In genomic region chr19:40392894-40393517, GRCh38 we compare ENCODE assay signal across 8 cellular contexts. TPM values are rescaled to one million over a fixed set of nuclear protein-coding genes. Genes with fewer than 3 reads are reported as not detected.
DNase-seq lines count a peak whose midpoint lies in the region; ATAC-seq lines count a peak whose summit lies in the region.
"Had no signal": no experiment of that assay in that cellular context is flagged by ENCODE, and none has a peak within 500 bp of the region (broad histone marks: within the 10 kb centered on the region; RNA-seq: fewer than 3 reads in every experiment).

No MANE protein-coding gene starts in this region.

- peak; percentile 59 for ATAC-seq in left lobe of liver
- no peak for ATAC-seq in HG02970 (IDR thresholded peaks at IDR 0.05; ENCODE audit: low FRiP score, unreplicated experiment)
- ATAC-seq in GM18511 (IDR thresholded peaks at IDR 0.05; ENCODE audit: unreplicated experiment): no peak

- DNase-seq in Daoy (ENCODE audit: low read depth): peak; percentile 23
- peak; percentile 27 for DNase-seq in RPMI7951 (ENCODE audit: low read depth)
- no peak for DNase-seq in left lobe of liver (ENCODE audit: low spot score)
- DNase-seq in pons (ENCODE audit: low spot score): no peak
- DNase-seq: MM.1S had no signal

RNA-seq across cellular contexts. Expression of gene HIPK4, which starts 3.0 kb away (rescaled TPM):
- total RNA-seq in Daoy (2014; rRNA removed; shearing (Covaris generic)): under 0.01 TPM in 1 of 2 replicates, not detected in the other
- total RNA-seq in RPMI7951 (2014; rRNA removed; shearing (Covaris generic)): under 0.01 TPM in 1 of 2 replicates, not detected in the other
- total RNA-seq in left lobe of liver: not detected
- total RNA-seq: T-helper 2 cell treated with Interferon-gamma antibody and Interleukin-4, amounts not matched to agents 100 ng/mL and 5 ng/mL, for 36 hours had no signal

RNA-seq across cellular contexts. Expression of gene PRX, which starts 20.2 kb away (rescaled TPM):
- total RNA-seq in Daoy (2014; rRNA removed; shearing (Covaris generic)): 0.71 and 1.6 TPM in 2 replicates
- 0.72 and 1.2 TPM in 2 replicates for total RNA-seq in RPMI7951 (2014; rRNA removed; shearing (Covaris generic))
- 0.70 TPM for total RNA-seq in left lobe of liver

RNA-seq across cellular contexts. Expression of gene SERTAD1, which starts 32.8 kb away (rescaled TPM):
- 21.1 and 29.2 TPM in 2 replicates for total RNA-seq in Daoy (2014; rRNA removed; shearing (Covaris generic))
- total RNA-seq in RPMI7951 (2014; rRNA removed; shearing (Covaris generic)): 13.2 and 17.1 TPM in 2 replicates
- total RNA-seq in left lobe of liver: 4.7 TPM

RNA-seq across cellular contexts. Expression of gene PLD3, which starts 44.5 kb away (rescaled TPM):
- 118 and 121 TPM in 2 replicates for total RNA-seq in Daoy (2014; rRNA removed; shearing (Covaris generic))
- total RNA-seq in RPMI7951 (2014; rRNA removed; shearing (Covaris generic)): 179 and 262 TPM in 2 replicates
- total RNA-seq in left lobe of liver: 104 TPM

RNA-seq across cellular contexts. Expression of gene C19orf47, which starts 44.8 kb away (rescaled TPM):
- total RNA-seq in Daoy (2014; rRNA removed; shearing (Covaris generic)): 5.7 and 22.4 TPM in 2 replicates
- total RNA-seq in RPMI7951 (2014; rRNA removed; shearing (Covaris generic)): 7.2 and 8.9 TPM in 2 replicates
- 6.7 TPM for total RNA-seq in left lobe of liver

Comparison
In these comparisons a context has a peak if more than half of its experiments do, and no peak if none do; other contexts are left out.
1. DNase-seq: peak in Daoy (single experiment) and RPMI7951 (single experiment); none in left lobe of liver (single experiment) and pons (single experiment).